1 cellular context compared by ENCODE assay signal in the genomic region with DNA sequence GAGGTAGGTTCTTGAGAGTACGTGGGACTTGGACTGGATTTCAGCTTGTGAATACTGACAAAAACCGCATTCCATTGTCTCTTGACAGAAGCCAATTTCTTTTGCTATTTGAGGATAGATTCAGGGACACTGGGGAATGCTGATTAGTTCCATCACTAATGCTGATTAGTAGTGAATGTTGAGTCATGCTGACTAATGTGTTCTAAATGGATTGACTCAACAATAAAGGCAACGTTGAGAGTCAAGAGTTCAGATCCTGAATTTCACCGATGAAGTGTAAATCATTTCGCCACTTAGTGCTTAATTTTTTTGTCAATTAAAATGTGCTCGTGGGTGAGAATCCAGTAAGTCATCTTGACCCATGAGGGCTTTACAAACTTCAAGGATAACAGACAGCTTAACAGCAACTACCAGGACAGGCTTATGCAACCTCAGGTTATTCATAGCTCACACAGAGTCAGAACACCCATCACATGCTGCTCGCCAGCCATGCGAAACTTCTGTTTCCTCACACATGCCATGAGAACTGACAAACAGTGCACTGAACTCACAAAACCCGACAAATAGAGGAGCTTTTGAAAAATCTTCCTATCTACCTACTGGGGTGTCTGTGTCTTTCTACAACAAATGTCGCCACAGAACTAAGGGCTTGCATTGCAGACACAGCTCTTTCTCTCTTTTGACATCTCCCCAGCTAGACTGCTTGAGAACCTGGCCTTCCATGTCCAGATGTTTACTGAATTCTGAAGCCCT.
A peak's percentile ranks its signal among the peaks of the same experiment; 100 is the strongest.
TF ChIP-seq lines count a peak whose summit lies in the region.

No MANE protein-coding gene starts in this region.

TF ChIP-seq in A549, 52 proteins besides CTCF, POLR2A, EP300 and RAD21 (continued from another document):
- TF ChIP-seq, protein P1, sequence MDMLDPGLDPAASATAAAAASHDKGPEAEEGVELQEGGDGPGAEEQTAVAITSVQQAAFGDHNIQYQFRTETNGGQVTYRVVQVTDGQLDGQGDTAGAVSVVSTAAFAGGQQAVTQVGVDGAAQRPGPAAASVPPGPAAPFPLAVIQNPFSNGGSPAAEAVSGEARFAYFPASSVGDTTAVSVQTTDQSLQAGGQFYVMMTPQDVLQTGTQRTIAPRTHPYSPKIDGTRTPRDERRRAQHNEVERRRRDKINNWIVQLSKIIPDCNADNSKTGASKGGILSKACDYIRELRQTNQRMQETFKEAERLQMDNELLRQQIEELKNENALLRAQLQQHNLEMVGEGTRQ (IDR thresholded peaks at IDR 0.05) = no peak
- TF ChIP-seq, protein P2, sequence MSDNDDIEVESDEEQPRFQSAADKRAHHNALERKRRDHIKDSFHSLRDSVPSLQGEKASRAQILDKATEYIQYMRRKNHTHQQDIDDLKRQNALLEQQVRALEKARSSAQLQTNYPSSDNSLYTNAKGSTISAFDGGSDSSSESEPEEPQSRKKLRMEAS (IDR thresholded peaks at IDR 0.05) = no peak
- TF ChIP-seq SREBF2 (IDR thresholded peaks at IDR 0.05) = no peak
- no peak for TF ChIP-seq EHMT2 (IDR thresholded peaks at IDR 0.05; ENCODE audit: low read depth)
- no peak for TF ChIP-seq BHLHE40 (IDR thresholded peaks at IDR 0.05; ENCODE audit: low read depth, low read length)
- no peak for TF ChIP-seq HOXB5 (CRISPR knock-in tag; IDR thresholded peaks at IDR 0.05)
- no peak for TF ChIP-seq ZFP36 (IDR thresholded peaks at IDR 0.05; ENCODE audit: borderline replicate concordance, partially characterized antibody)
- TF ChIP-seq MAFK (IDR thresholded peaks at IDR 0.05; ENCODE audit: partially characterized antibody) = peak; percentile 80
- no peak for TF ChIP-seq FOXS1 (CRISPR knock-in tag; IDR thresholded peaks at IDR 0.05)
- TF ChIP-seq NPAS2 (CRISPR knock-in tag; IDR thresholded peaks at IDR 0.05; ENCODE audit: borderline replicate concordance) = no peak
- TF ChIP-seq FOSB (CRISPR knock-in tag; IDR thresholded peaks at IDR 0.05) = no peak
- TF ChIP-seq NFE2L2 (conservative IDR thresholded peaks at IDR 0.05; ENCODE audit: low read length) = peak; percentile 53; the same call in 1 of the 2 replicates
- peak in 1 of 2 experiments; percentile 39; a peak in 3 of 4 replicates for TF ChIP-seq CEBPB (IDR thresholded peaks at IDR 0.05)
- no peak for TF ChIP-seq RNF2 (IDR thresholded peaks at IDR 0.05; ENCODE audit: borderline replicate concordance, low read depth)
- no peak for TF ChIP-seq JUNB (IDR thresholded peaks at IDR 0.05)
- no peak for TF ChIP-seq TP53 (CRISPR knock-in tag; IDR thresholded peaks at IDR 0.05)
- no peak for TF ChIP-seq TFCP2L1 (CRISPR knock-in tag; IDR thresholded peaks at IDR 0.05)
- TF ChIP-seq, protein P3, sequence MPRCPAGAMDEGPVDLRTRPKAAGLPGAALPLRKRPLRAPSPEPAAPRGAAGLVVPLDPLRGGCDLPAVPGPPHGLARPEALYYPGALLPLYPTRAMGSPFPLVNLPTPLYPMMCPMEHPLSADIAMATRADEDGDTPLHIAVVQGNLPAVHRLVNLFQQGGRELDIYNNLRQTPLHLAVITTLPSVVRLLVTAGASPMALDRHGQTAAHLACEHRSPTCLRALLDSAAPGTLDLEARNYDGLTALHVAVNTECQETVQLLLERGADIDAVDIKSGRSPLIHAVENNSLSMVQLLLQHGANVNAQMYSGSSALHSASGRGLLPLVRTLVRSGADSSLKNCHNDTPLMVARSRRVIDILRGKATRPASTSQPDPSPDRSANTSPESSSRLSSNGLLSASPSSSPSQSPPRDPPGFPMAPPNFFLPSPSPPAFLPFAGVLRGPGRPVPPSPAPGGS (IDR thresholded peaks at IDR 0.05) = no peak
- TF ChIP-seq, protein P4, sequence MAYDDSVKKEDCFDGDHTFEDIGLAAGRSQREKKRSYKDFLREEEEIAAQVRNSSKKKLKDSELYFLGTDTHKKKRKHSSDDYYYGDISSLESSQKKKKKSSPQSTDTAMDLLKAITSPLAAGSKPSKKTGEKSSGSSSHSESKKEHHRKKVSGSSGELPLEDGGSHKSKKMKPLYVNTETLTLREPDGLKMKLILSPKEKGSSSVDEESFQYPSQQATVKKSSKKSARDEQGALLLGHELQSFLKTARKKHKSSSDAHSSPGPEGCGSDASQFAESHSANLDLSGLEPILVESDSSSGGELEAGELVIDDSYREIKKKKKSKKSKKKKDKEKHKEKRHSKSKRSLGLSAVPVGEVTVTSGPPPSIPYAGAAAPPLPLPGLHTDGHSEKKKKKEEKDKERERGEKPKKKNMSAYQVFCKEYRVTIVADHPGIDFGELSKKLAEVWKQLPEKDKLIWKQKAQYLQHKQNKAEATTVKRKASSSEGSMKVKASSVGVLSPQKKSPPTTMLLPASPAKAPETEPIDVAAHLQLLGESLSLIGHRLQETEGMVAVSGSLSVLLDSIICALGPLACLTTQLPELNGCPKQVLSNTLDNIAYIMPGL (CRISPR knock-in tag; IDR thresholded peaks at IDR 0.05; ENCODE audit: borderline replicate concordance) = no peak
- no peak for TF ChIP-seq GATA3 (IDR thresholded peaks at IDR 0.05; ENCODE audit: borderline replicate concordance)
- no peak for TF ChIP-seq HOXA7 (CRISPR knock-in tag; IDR thresholded peaks at IDR 0.05)
- no peak for TF ChIP-seq EHF (CRISPR knock-in tag; IDR thresholded peaks at IDR 0.05)
